Comparison of ENCODE assay signal across 24 cellular contexts in genomic region chr16:52618753-52619497, GRCh38.
"Had no signal": no experiment of that assay in that cellular context is flagged by ENCODE, and none has a peak within 500 bp of the region (broad histone marks: within the 10 kb centered on the region; RNA-seq: fewer than 3 reads in every experiment).

No MANE protein-coding gene starts in this region.

- DNase-seq: Karpas-422, KG1, MG63, NCI-H1092, NCI-H1105 treated with DMSO at 0.1 percent for 48 hours, NCI-H1417 treated with DMSO at 0.1 percent for 48 hours, NCI-H146, NCI-H1694 treated with DMSO at 0.1 percent for 48 hours, NCI-H1930, NCI-H2081 treated with DMSO at 0.1 percent for 48 hours, NCI-H2171, NCI-H226, NCI-H446, NCI-H510A, NCI-H524 treated with DMSO at 0.1 percent for 48 hours, NCI-H69, NCI-H774, Right ventricle myocardium superior, RPMI8226, SIG-M5, SW 1271 had no signal

- H3K4me1 ChIP-seq: SJSA1 had no signal

- H3K4me3 ChIP-seq: MG63, SJSA1, SK-N-MC had no signal

- H3K27ac ChIP-seq: HL-60, SJSA1, SK-N-MC had no signal

- H3K27me3 ChIP-seq: MG63, SJSA1 had no signal

- H3K36me3 ChIP-seq: MG63, SJSA1 had no signal

- H3K9me3 ChIP-seq: MG63, SJSA1 had no signal
